In genomic region chr10:2036209-2036608, GRCh38 we compare ENCODE assay signal across 29 cellular contexts.
"Had no signal": no experiment of that assay in that cellular context is flagged by ENCODE, and none has a peak within 500 bp of the region (broad histone marks: within the 10 kb centered on the region; RNA-seq: fewer than 3 reads in every experiment).

No MANE protein-coding gene starts in this region.

- H3K4me1 ChIP-seq: stomach, suprapubic skin, testis, thyroid gland, tibial artery, tibial nerve, transverse colon, upper lobe of left lung, upper lobe of right lung, uterus, vagina had no signal

- H3K4me1 Mint-ChIP-seq: stimulated activated effector memory CD8-positive, alpha-beta T cell treated with anti-CD3 and anti-CD28 coated beads, Interleukin-12 subunit alpha, Interleukin-12 subunit beta, amount 100 ng/mL, for 72 hours; stimulated activated memory B cell treated with anti-CD40 and anti-IgM and Interleukin-4, amounts not matched to agents 10 μg/mL and 1 μg/mL and 100 μg/mL, for 72 hours; stimulated activated naive CD8-positive, alpha-beta T cell treated with anti-CD3 and anti-CD28 coated beads, Interleukin-15, amount 100 ng/mL, for 72 hours had no signal

- H3K9me3 Mint-ChIP-seq: stimulated activated effector memory CD8-positive, alpha-beta T cell treated with anti-CD3 and anti-CD28 coated beads, Interleukin-12 subunit alpha, Interleukin-12 subunit beta, amount 100 ng/mL, for 72 hours; type B pancreatic cell had no signal

- DNase-seq: stimulated activated CD4-positive, alpha-beta T cell treated with anti-CD3 and anti-CD28 coated beads, Interleukin-2, amount 100 ng/mL, for 48 hours; stimulated activated CD4-positive, alpha-beta T cell treated with anti-CD3 and anti-CD28 coated beads, Interleukin-4, amount 100 ng/mL, for 1 hour; stimulated activated CD4-positive, alpha-beta T cell treated with anti-CD3 and anti-CD28 coated beads, Interleukin-4, amount 100 ng/mL, for 24 hours; stimulated activated CD4-positive, alpha-beta T cell treated with anti-CD3 and anti-CD28 coated beads, Interleukin-4, amount 100 ng/mL, for 4 hours; stimulated activated CD8-positive, alpha-beta memory T cell treated with anti-CD3 and anti-CD28 coated beads, Interleukin-4, amount 100 ng/mL, for 48 hours; stimulated activated naive B cell treated with anti-CD40 and anti-IgM and Interleukin-4, amounts not matched to agents 10 μg/mL and 1 μg/mL and 100 μg/mL, for 72 hours; stimulated activated naive CD4-positive, alpha-beta T cell; stimulated activated naive CD4-positive, alpha-beta T cell treated with Interleukin-2 at 50 U/mL for 16 hours; stimulated activated naive CD8-positive, alpha-beta T cell treated with anti-CD3 and anti-CD28 coated beads, Interleukin-15, amount 100 ng/mL, for 72 hours; stimulated activated naive CD8-positive, alpha-beta T cell treated with anti-CD3 and anti-CD28 coated beads, Interleukin-15, Interleukin-2, amounts not matched to agents 100 U/mL and 50 U/mL, for 24 hours; stomach; substantia nigra; testis; thyroid gland; tibial artery; transverse colon; trophoblast cell; upper lobe of left lung; upper lobe of right lung; uterus had no signal

- H3K9me3 ChIP-seq: suprapubic skin, testis, thoracic aorta, thyroid gland, tibial artery, transverse colon, upper lobe of left lung, upper lobe of right lung, uterus, vagina had no signal

- H3K27ac Mint-ChIP-seq: stimulated activated effector memory CD8-positive, alpha-beta T cell treated with anti-CD3 and anti-CD28 coated beads, Interleukin-12 subunit alpha, Interleukin-12 subunit beta, amount 100 ng/mL, for 72 hours; stimulated activated memory B cell treated with anti-CD40 and anti-IgM and Interleukin-4, amounts not matched to agents 10 μg/mL and 1 μg/mL and 100 μg/mL, for 72 hours; stimulated activated naive B cell treated with anti-CD40 and anti-IgM and Interleukin-4, amounts not matched to agents 10 μg/mL and 1 μg/mL and 100 μg/mL, for 72 hours; stimulated activated naive CD8-positive, alpha-beta T cell treated with anti-CD3 and anti-CD28 coated beads, Interleukin-15, Interleukin-2, amounts not matched to agents 100 ng/mL and 50 ng/mL, for 24 hours; type B pancreatic cell had no signal

- H3K4me3 Mint-ChIP-seq: stimulated activated effector memory CD8-positive, alpha-beta T cell treated with anti-CD3 and anti-CD28 coated beads, Interleukin-12 subunit alpha, Interleukin-12 subunit beta, amount 100 ng/mL, for 72 hours; stimulated activated memory B cell treated with anti-CD40 and anti-IgM and Interleukin-4, amounts not matched to agents 10 μg/mL and 1 μg/mL and 100 μg/mL, for 72 hours; stimulated activated naive B cell treated with anti-CD40 and anti-IgM and Interleukin-4, amounts not matched to agents 10 μg/mL and 1 μg/mL and 100 μg/mL, for 72 hours; stimulated activated naive CD8-positive, alpha-beta T cell treated with anti-CD3 and anti-CD28 coated beads, Interleukin-15, amount 100 ng/mL, for 72 hours; stimulated activated naive CD8-positive, alpha-beta T cell treated with anti-CD3 and anti-CD28 coated beads, Interleukin-15, Interleukin-2, amounts not matched to agents 100 ng/mL and 50 ng/mL, for 24 hours; type B pancreatic cell had no signal

- H3K27me3 ChIP-seq: stomach, suprapubic skin, testis, thyroid gland, tibial artery, tibial nerve, transverse colon, upper lobe of left lung, upper lobe of right lung, uterus, vagina had no signal

- ATAC-seq: stimulated activated effector memory CD8-positive, alpha-beta T cell treated with anti-CD3 and anti-CD28 coated beads, Interleukin-12 subunit alpha, Interleukin-12 subunit beta, amount 100 ng/mL, for 72 hours; stimulated activated memory B cell treated with anti-CD40 and anti-IgM and Interleukin-4, amounts not matched to agents 10 μg/mL and 1 μg/mL and 100 μg/mL, for 72 hours; stimulated activated naive B cell treated with anti-CD40 and anti-IgM and Interleukin-4, amounts not matched to agents 10 μg/mL and 1 μg/mL and 100 μg/mL, for 72 hours; stimulated activated naive CD8-positive, alpha-beta T cell treated with anti-CD3 and anti-CD28 coated beads, Interleukin-15, amount 100 ng/mL, for 72 hours; stimulated activated naive CD8-positive, alpha-beta T cell treated with anti-CD3 and anti-CD28 coated beads, Interleukin-15, Interleukin-2, amounts not matched to agents 100 U/mL and 50 U/mL, for 24 hours; upper lobe of right lung had no signal

- FAIRE-seq: urothelium cell line had no signal

- H3K27me3 Mint-ChIP-seq: stimulated activated naive CD8-positive, alpha-beta T cell treated with anti-CD3 and anti-CD28 coated beads, Interleukin-15, amount 100 ng/mL, for 72 hours; stimulated activated naive CD8-positive, alpha-beta T cell treated with anti-CD3 and anti-CD28 coated beads, Interleukin-15, Interleukin-2, amounts not matched to agents 100 ng/mL and 50 ng/mL, for 24 hours; type B pancreatic cell had no signal

- H3K4me3 ChIP-seq: stomach, suprapubic skin, testis, thoracic aorta, thyroid gland, tibial artery, tibial nerve, transverse colon, upper lobe of left lung, upper lobe of right lung, uterus, vagina had no signal

- H3K36me3 ChIP-seq: stomach, suprapubic skin, thoracic aorta, thyroid gland, tibial artery, tibial nerve, transverse colon, upper lobe of left lung, upper lobe of right lung, uterus, vagina had no signal

- H3K27ac ChIP-seq: stomach, suprapubic skin, testis, thoracic aorta, thyroid gland, tibial artery, tibial nerve, transverse colon, upper lobe of left lung, upper lobe of right lung, uterus, vagina had no signal

- H3K36me3 Mint-ChIP-seq: stimulated activated effector memory CD8-positive, alpha-beta T cell treated with anti-CD3 and anti-CD28 coated beads, Interleukin-12 subunit alpha, Interleukin-12 subunit beta, amount 100 ng/mL, for 72 hours; stimulated activated memory B cell treated with anti-CD40 and anti-IgM and Interleukin-4, amounts not matched to agents 10 μg/mL and 1 μg/mL and 100 μg/mL, for 72 hours; stimulated activated naive B cell treated with anti-CD40 and anti-IgM and Interleukin-4, amounts not matched to agents 10 μg/mL and 1 μg/mL and 100 μg/mL, for 72 hours; type B pancreatic cell had no signal
